Comparison of ENCODE assay signal across 11 cellular contexts in genomic region chr17:29699283-29699682, GRCh38.
DNase-seq lines count a peak whose midpoint lies in the region; ATAC-seq and TF ChIP-seq lines count a peak whose summit lies in the region.
"Had no signal": no experiment of that assay in that cellular context is flagged by ENCODE, and none has a peak within 500 bp of the region (broad histone marks: within the 10 kb centered on the region; RNA-seq: fewer than 3 reads in every experiment).

No MANE protein-coding gene starts in this region.

- H3K9me3 ChIP-seq in IMR-90 (ENCODE audit: control insufficient read depth, insufficient read depth, low read length) (no peaks in the 10 kb centered on the region), skeletal muscle tissue (ENCODE audit: control insufficient read depth in 3 of 3, low read length in 3 of 3) (no peaks in the 10 kb centered on the region), Karpas-422 (ENCODE audit: low read length) (no peaks in the 10 kb centered on the region)

- intact Hi-C loops in IMR-90 (cut with micrococcal nuclease): no loop called here

- no peak overlapping the region for H2AFZ ChIP-seq in IMR-90 (replicated peaks; ENCODE audit: low read length, poor library complexity)
- H2AFZ ChIP-seq in Karpas-422 (ENCODE audit: low read length): no peak overlapping the region

- no TSS peak for BruUV-seq in IMR-90 (replicated peaks; lab: Mats Ljungman, UMichigan)

- peaks cover 13% of the 10 kb centered on the region for H3K36me3 ChIP-seq in IMR-90 (ENCODE audit: control insufficient read depth, insufficient read depth, low read length)
- peaks cover 2 to 25% (median 15%) of the 10 kb centered on the region in 3 donors for H3K36me3 ChIP-seq in skeletal muscle tissue (ENCODE audit: control insufficient read depth in 3 of 3, insufficient read depth in 3 of 3, low read length in 3 of 3)
- H3K36me3 ChIP-seq in Karpas-422 (ENCODE audit: insufficient read depth, low read length): peaks cover 10% of the 10 kb centered on the region; the same call in 1 of the 2 replicates

- dilution Hi-C loops in IMR-90 (cut with HindIII; ENCODE audit: low sequenced_read_pairs, unreplicated experiment): no loop called here

- H3K27ac ChIP-seq in IMR-90 (ENCODE audit: insufficient read depth, low read length) (0 out of 2 replicates have a peak overlapping the region, but pooled peaks have one; percentile 10), caudate nucleus (ENCODE audit: low read depth, low read length) (peak overlapping the region; percentile 41), skeletal muscle tissue (ENCODE audit: low read depth, low read length) (peak overlapping the region; percentile 76), Karpas-422 (ENCODE audit: low read length) (no peak overlapping the region)

- no peak overlapping the region for H4K91ac ChIP-seq in IMR-90 (ENCODE audit: insufficient read depth, low read depth, low read length)

- H3K9ac ChIP-seq in IMR-90 (ENCODE audit: low read depth, low read length) (no peak overlapping the region), skeletal muscle tissue (ENCODE audit: low read depth in 1 of 3, low read length in 3 of 3) (peak overlapping the region in 2 of 3 donors; percentile 42 to 48), Karpas-422 (ENCODE audit: low read length) (no peak overlapping the region)

- no peaks in the 10 kb centered on the region; the same call in 1 of the 2 replicates for H3K9me1 ChIP-seq in IMR-90 (ENCODE audit: insufficient read depth, low read length)

- POLR2A ChIA-PET in IMR-90 (lab: Charles Lee; ENCODE audit: unreplicated experiment): no interaction called here

- no peak overlapping the region for H2AK9ac ChIP-seq in IMR-90 (replicated peaks; ENCODE audit: low read depth, low read length, poor library complexity)

- H3K79me1 ChIP-seq in IMR-90 (ENCODE audit: low read depth in 1 of 2, low read length in 2 of 2): no peaks in the 10 kb centered on the region; a peak in 1 of 4 replicates

- CTCF ChIA-PET in IMR-90 (lab: Yijun Ruan, JAX): interaction anchor here (0.6 kb wide), 1 partner anchor 108 kb away, joined by 3 read pairs; no protein-coding TSS in a partner anchor

- H4K20me1 ChIP-seq in IMR-90 (ENCODE audit: insufficient read depth, low read length): no peaks in the 10 kb centered on the region
- no peaks in the 10 kb centered on the region for H4K20me1 ChIP-seq in Karpas-422 (ENCODE audit: insufficient read depth, low read depth, low read length)

- H2BK120ac ChIP-seq in IMR-90 (ENCODE audit: low read depth, low read length): no peak overlapping the region

- WGBS in IMR-90 (ENCODE audit: extremely low coverage in 2 of 2, insufficient read length in 1 of 2), 2 experiments: no CpG with 5 or more reads among the region's 2 CpGs

- no peak overlapping the region for H2BK5ac ChIP-seq in IMR-90 (ENCODE audit: low read depth, low read length, poor library complexity, severe bottlenecking)

- no peak for TF ChIP-seq RAD21 in IMR-90 (IDR thresholded peaks at IDR 0.05; ENCODE audit: low read length)

- no peak overlapping the region for H4K8ac ChIP-seq in IMR-90 (ENCODE audit: low read depth in 2 of 2, low read length in 2 of 2)

- H3K4me2 ChIP-seq in IMR-90 (ENCODE audit: low read depth, low read length) (no peak overlapping the region), Karpas-422 (ENCODE audit: low read depth, low read length, poor library complexity, severe bottlenecking) (no peak overlapping the region)

- no peak overlapping the region for H3K4ac ChIP-seq in IMR-90 (ENCODE audit: low read depth, low read length)

- no peak overlapping the region for H2BK20ac ChIP-seq in IMR-90 (ENCODE audit: low read depth, low read length)

- H3K27me3 ChIP-seq in IMR-90 (ENCODE audit: control insufficient read depth, insufficient read depth, low read length) (no peaks in the 10 kb centered on the region), skeletal muscle tissue (ENCODE audit: control insufficient read depth in 3 of 3, insufficient read depth in 3 of 3, low read length in 3 of 3) (no peaks in the 10 kb centered on the region), Karpas-422 (ENCODE audit: low read length) (no peaks in the 10 kb centered on the region)

- no peak overlapping the region for H3K4me3 ChIP-seq in IMR-90 (ENCODE audit: insufficient read depth, low read depth, low read length)
- H3K4me3 ChIP-seq in skeletal muscle tissue (ENCODE audit: low read length in 3 of 3): no peak overlapping the region
- no peak overlapping the region for H3K4me3 ChIP-seq in Karpas-422 (ENCODE audit: low read length)

- no peak overlapping the region for H2BK15ac ChIP-seq in IMR-90 (ENCODE audit: low read depth, low read length)

- peak overlapping the region; percentile 20; the same call in 1 of the 2 replicates for H3K18ac ChIP-seq in IMR-90 (ENCODE audit: low read depth, low read length)

- H3K14ac ChIP-seq in IMR-90 (replicated peaks; ENCODE audit: low read depth, low read length): no peak overlapping the region; the same call in 1 of the 2 replicates

- H3K79me2 ChIP-seq in Karpas-422 (ENCODE audit: low read length): peaks cover 38% of the 10 kb centered on the region

- H3K4me1 ChIP-seq in IMR-90 (ENCODE audit: control insufficient read depth, insufficient read depth, low read length): peaks cover 3% of the 10 kb centered on the region; the same call in 1 of the 2 replicates
- H3K4me1 ChIP-seq in skeletal muscle tissue (ENCODE audit: control insufficient read depth in 3 of 3, insufficient read depth in 3 of 3, low read length in 3 of 3): peaks cover 20 to 27% (median 25%) of the 10 kb centered on the region in 3 donors
- H3K4me1 ChIP-seq in Karpas-422 (ENCODE audit: low read length): 0 out of 2 replicates have a peak, but pooled peaks cover 1% of the 10 kb centered on the region

- in situ Hi-C loops in IMR-90 (cut with MboI; ENCODE audit: low sequenced_read_pairs): no loop called here

- no peak overlapping the region for H4K5ac ChIP-seq in IMR-90 (ENCODE audit: low read depth, low read length)

- DNase-seq in IMR-90 (no peak), caudate nucleus (lab: John Stamatoyannopoulos, UW) (peak in 8 of 61 donors; percentile 10 to 25 (median 14)), left lobe of liver (ENCODE audit: low spot score) (no peak), Karpas-422 (no peak)
- no peak for DNase-seq in stimulated activated CD4-positive, alpha-beta T cell treated with anti-CD3 and anti-CD28 coated beads, Interleukin-4, amount 100 ng/mL, for 24 hours
- DNase-seq: activated CD4-positive, alpha-beta T cell treated with anti-CD3 and anti-CD28 coated beads, Interleukin-2, amount 50 U/mL, for 4 hours; NCI-H345; SHP77 had no signal

- TF ChIP-seq POLR2A in IMR-90 (IDR thresholded peaks at IDR 0.05; ENCODE audit: low read depth, low read length): no peak

- 0 out of 2 replicates have a peak overlapping the region, but pooled peaks have one; percentile 35 for H3K23ac ChIP-seq in IMR-90 (ENCODE audit: low read depth, low read length)

- H3K9me2 ChIP-seq in Karpas-422 (replicated peaks; ENCODE audit: insufficient read depth, low read length): no peaks in the 10 kb centered on the region

- H3K56ac ChIP-seq in IMR-90 (ENCODE audit: extremely low read depth, insufficient read depth, low read length): no peak overlapping the region

- ATAC-seq in IMR-90 (ENCODE audit: low read depth) (no peak), left lobe of liver (peak; percentile 17), HG03460 (IDR thresholded peaks at IDR 0.05; ENCODE audit: unreplicated experiment) (no peak), GM18519 (IDR thresholded peaks at IDR 0.05; ENCODE audit: low FRiP score, unreplicated experiment) (no peak)

- TF ChIP-seq CTCF in IMR-90 (conservative IDR thresholded peaks at IDR 0.05; ENCODE audit: low read depth, low read length): no peak

- H2AK5ac ChIP-seq in IMR-90 (ENCODE audit: low read depth, low read length): no peak overlapping the region

TF ChIP-seq in IMR-90, 13 proteins besides CTCF, POLR2A, EP300 and RAD21:
- TF ChIP-seq ELK1 (IDR thresholded peaks at IDR 0.05; ENCODE audit: borderline replicate concordance, low read depth, low read length) (no peak), RCOR1 (IDR thresholded peaks at IDR 0.05; ENCODE audit: insufficient replicate concordance, low read length) (no peak)

Comparison
In these comparisons a context has a peak if more than half of its experiments do, and no peak if none do; other contexts are left out.
1. H3K9ac ChIP-seq: peak in skeletal muscle tissue (2 of 3); none in IMR-90 (single experiment) and Karpas-422 (single experiment).